Comparison of ENCODE assay signal across 8 cellular contexts in the genomic region with DNA sequence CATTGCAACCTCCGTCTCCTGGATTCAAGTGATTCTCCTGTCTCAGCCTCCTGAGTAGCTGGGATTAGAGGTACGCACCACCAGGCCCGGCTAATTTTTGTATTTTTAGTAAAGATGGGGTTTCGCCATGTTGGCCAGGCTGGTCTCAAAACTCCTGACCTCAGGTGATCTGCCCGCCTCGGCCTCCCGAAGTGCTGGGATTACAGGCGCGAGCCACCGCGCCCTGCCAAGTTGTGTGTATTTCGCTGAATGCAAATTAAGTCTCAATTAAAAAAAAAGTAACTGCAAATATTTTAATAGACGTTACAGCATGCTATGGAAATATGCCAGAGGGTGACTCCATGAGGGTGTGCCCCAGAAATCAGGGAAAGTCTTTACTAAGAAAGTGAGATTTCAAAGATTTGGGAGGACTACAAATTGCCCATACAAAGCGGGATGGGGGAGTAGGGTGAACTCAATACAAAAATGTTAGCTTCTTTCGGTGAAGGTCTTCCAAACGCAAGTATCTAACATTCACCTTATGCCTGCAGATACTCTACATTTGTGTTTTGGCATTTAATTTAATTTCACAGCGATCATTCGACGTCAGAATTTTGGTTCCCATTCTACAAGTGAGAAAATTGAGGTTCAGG.
DNase-seq lines count a peak whose midpoint lies in the region; ATAC-seq and TF ChIP-seq lines count a peak whose summit lies in the region.

No MANE protein-coding gene starts in this region.

- TF ChIP-seq CTCF in left ventricle myocardium inferior (IDR thresholded peaks at IDR 0.05; ENCODE audit: borderline replicate concordance) = no peak
- no peak for TF ChIP-seq CTCF in MCF 10A (IDR thresholded peaks at IDR 0.05; ENCODE audit: unreplicated experiment)

- H3K9me3 ChIP-seq in left ventricle myocardium inferior (replicated peaks) (no peaks in the 10 kb centered on the region), mesodermal cell (ENCODE audit: control insufficient read depth, low read length) (no peaks in the 10 kb centered on the region), aorta (ENCODE audit: control insufficient read depth, low read length) (no peaks in the 10 kb centered on the region)

- POLR2A ChIA-PET in MCF 10A (lab: Yijun Ruan, JAX) = interaction anchor here (0.8 to 1.9 kb wide), 15 partner anchors 8 to 220 kb away, joined by 3 to 30 read pairs (median 5); partner anchors contain the start of gene PUM1

- BruUV-seq in MCF 10A (replicated peaks; lab: Mats Ljungman, UMichigan) = TSS peak; percentile 95

- H3K4me1 ChIP-seq in left ventricle myocardium inferior (peaks cover 10% of the 10 kb centered on the region), mesodermal cell (ENCODE audit: control insufficient read depth, insufficient read depth, low read length, poor library complexity, severe bottlenecking) (no peaks in the 10 kb centered on the region), aorta (ENCODE audit: control insufficient read depth in 1 of 2, insufficient read depth in 2 of 2, low read length in 2 of 2) (no peaks in the 10 kb centered on the region)

- H3K27ac ChIP-seq in left ventricle myocardium inferior (replicated peaks) = peak overlapping the region; percentile 74
- peak overlapping the region; percentile 94 for H3K27ac ChIP-seq in mesodermal cell (ENCODE audit: low read depth, low read length, severe bottlenecking)
- H3K27ac ChIP-seq in aorta (ENCODE audit: low read depth in 1 of 2, low read length in 2 of 2) = no peak overlapping the region

- H3K36me3 ChIP-seq in left ventricle myocardium inferior (no peaks in the 10 kb centered on the region), mesodermal cell (ENCODE audit: control insufficient read depth, insufficient read depth, low read length) (no peaks in the 10 kb centered on the region), aorta (ENCODE audit: control insufficient read depth in 1 of 2, insufficient read depth in 2 of 2, low read length in 1 of 2) (no peaks in the 10 kb centered on the region)

- H3K4me1 Mint-ChIP-seq in MCF 10A (ENCODE audit: insufficient read depth, unreplicated experiment) = peaks cover 20% of the 10 kb centered on the region

- intact Hi-C loops in left ventricle myocardium inferior (cut with micrococcal nuclease) (no loop called here), Right ventricle myocardium inferior (cut with DNase I) (no loop called here), MCF 10A (cut with micrococcal nuclease) (no loop called here), aorta (cut with DNase I) (no loop called here)

- peaks cover 8% of the 10 kb centered on the region for H3K36me3 Mint-ChIP-seq in MCF 10A (ENCODE audit: insufficient read depth, unreplicated experiment)

- H3K4me3 Mint-ChIP-seq in MCF 10A (ENCODE audit: unreplicated experiment) = peak overlapping the region; percentile 82

- H3K4me3 ChIP-seq in left ventricle myocardium inferior (peak overlapping the region; percentile 79), mesodermal cell (ENCODE audit: extremely low read depth, insufficient read depth, low read length, poor library complexity, severe bottlenecking) (peak overlapping the region; percentile 46), aorta (ENCODE audit: low read length in 2 of 2) (peak overlapping the region; percentile 62 to 96)

- H3K27ac Mint-ChIP-seq in MCF 10A (ENCODE audit: low read depth, unreplicated experiment) = peak overlapping the region; percentile 95

- no peaks in the 10 kb centered on the region for H3K27me3 ChIP-seq in left ventricle myocardium inferior (ENCODE audit: low read depth)
- H3K27me3 ChIP-seq in aorta (ENCODE audit: control insufficient read depth in 1 of 2, insufficient read depth in 2 of 2, low read length in 1 of 2) = no peaks in the 10 kb centered on the region

- DNase-seq in left ventricle myocardium inferior = no peak
- no peak for DNase-seq in Right ventricle myocardium inferior (ENCODE audit: missing footprints)
- DNase-seq in MCF 10A (ENCODE audit: unreplicated experiment) = peak; percentile 21
- DNase-seq in aorta = no peak
- no peak for DNase-seq in NCI-H2171 (lab: John Stamatoyannopoulos, UW)

- ATAC-seq in Right ventricle myocardium inferior = no peak
- no peak for ATAC-seq in aorta (ENCODE audit: low FRiP score)
- no peak for ATAC-seq in HG02970 (IDR thresholded peaks at IDR 0.05; ENCODE audit: low FRiP score, unreplicated experiment)
- ATAC-seq in GM18867 (IDR thresholded peaks at IDR 0.05; ENCODE audit: unreplicated experiment) = no peak

- CTCF ChIA-PET in MCF 10A (lab: Yijun Ruan, JAX) = interaction anchor here (1.0 kb wide), 1 partner anchor 27 kb away, joined by 3 read pairs; no protein-coding TSS in a partner anchor

- 70 to 78% methylated on average over 12 to 19 of the region's 19 CpGs for WGBS in mesodermal cell (ENCODE audit: insufficient coverage in 2 of 2), 2 experiments
- 86% methylated on average over 19 of the region's 19 CpGs for WGBS in aorta, 2 donors

- H3K9me3 Mint-ChIP-seq in MCF 10A (ENCODE audit: unreplicated experiment) = peaks cover 8% of the 10 kb centered on the region

- no peaks in the 10 kb centered on the region for H3K27me3 Mint-ChIP-seq in MCF 10A (ENCODE audit: insufficient read depth, unreplicated experiment)

Comparison
In these comparisons a context has a peak if more than half of its experiments do, and no peak if none do; other contexts are left out.
1. H3K27ac ChIP-seq: peak in left ventricle myocardium inferior (single experiment) and mesodermal cell (single experiment); none in aorta (0 of 2).
2. Peak in every context shown above with its lines, with median percentiles within 50 percentile points of each other: H3K4me3 ChIP-seq.